10 cellular contexts compared by ENCODE assay signal in genomic region chr11:47987781-47988180, GRCh38. TPM values are rescaled to one million over a fixed set of nuclear protein-coding genes. Genes with fewer than 3 reads are reported as not detected.
A peak's percentile ranks its signal among the peaks of the same experiment; 100 is the strongest.
DNase-seq lines count a peak whose midpoint lies in the region; ATAC-seq and TF ChIP-seq lines count a peak whose summit lies in the region.
"Had no signal": no experiment of that assay in that cellular context is flagged by ENCODE, and none has a peak within 500 bp of the region (broad histone marks: within the 10 kb centered on the region; RNA-seq: fewer than 3 reads in every experiment).

No MANE protein-coding gene starts in this region.

- no peaks in the 10 kb centered on the region for H3K36me3 ChIP-seq in CD8-positive, alpha-beta T cell (ENCODE audit: insufficient read depth, low read length)
- H3K36me3 ChIP-seq in uterus = no peaks in the 10 kb centered on the region

- no peak for TF ChIP-seq POLR2A in uterus (IDR thresholded peaks at IDR 0.05)

- no peak overlapping the region for H3K4me3 Mint-ChIP-seq in CD8-positive, alpha-beta T cell
- H3K4me3 Mint-ChIP-seq in brain = peak overlapping the region in 1 of 5 experiments; percentile 13
- H3K4me3 Mint-ChIP-seq in natural killer cell treated with Interleukin-12 subunit alpha and Interleukin-12 subunit beta and Interleukin-15 and Interleukin-18, amount 100 ng/mL, for 72 hours = peak overlapping the region; percentile 68

- H3K4me1 Mint-ChIP-seq in CD8-positive, alpha-beta T cell (ENCODE audit: low read depth) = peaks cover 65% of the 10 kb centered on the region
- peaks cover 54% of the 10 kb centered on the region for H3K4me1 Mint-ChIP-seq in brain
- H3K4me1 Mint-ChIP-seq in natural killer cell treated with Interleukin-12 subunit alpha and Interleukin-12 subunit beta and Interleukin-15 and Interleukin-18, amount 100 ng/mL, for 72 hours (ENCODE audit: low read depth in 2 of 2) = peaks cover 51 to 66% of the 10 kb centered on the region in 2 donors

- H3K4me3 ChIP-seq in CD8-positive, alpha-beta T cell (ENCODE audit: low read depth, low read length) = no peak overlapping the region
- no peak overlapping the region for H3K4me3 ChIP-seq in uterus

- CTCF ChIA-PET in CD8-positive, alpha-beta T cell (lab: Charles Lee) = no interaction called here

- no peak for DNase-seq in CD8-positive, alpha-beta T cell
- DNase-seq in natural killer cell treated with Interleukin-12 subunit alpha and Interleukin-12 subunit beta and Interleukin-15 and Interleukin-18, amount 100 ng/mL, for 72 hours (ENCODE audit: low spot score) = no peak
- DNase-seq in iPS-NIHi7 (ENCODE audit: extremely low spot score) = no peak
- no peak for DNase-seq in NCI-H69 (lab: John Stamatoyannopoulos, UW)
- no peak for DNase-seq in uterus
- DNase-seq: activated naive CD4-positive, alpha-beta T cell; NCI-H187 treated with DMSO at 0.1 percent for 48 hours had no signal

- peaks cover 37% of the 10 kb centered on the region for H3K4me1 ChIP-seq in CD8-positive, alpha-beta T cell (ENCODE audit: insufficient read depth, low read length)
- H3K4me1 ChIP-seq in uterus = no peaks in the 10 kb centered on the region

- POLR2A ChIA-PET in CD8-positive, alpha-beta T cell (lab: Charles Lee) = no interaction called here

- no peaks in the 10 kb centered on the region for H3K27me3 ChIP-seq in CD8-positive, alpha-beta T cell (ENCODE audit: insufficient read depth, low read length)
- no peaks in the 10 kb centered on the region for H3K27me3 ChIP-seq in uterus

- H3K9me3 ChIP-seq in CD8-positive, alpha-beta T cell (ENCODE audit: low read length) = no peaks in the 10 kb centered on the region
- H3K9me3 ChIP-seq in uterus = no peaks in the 10 kb centered on the region

- intact Hi-C loops in CD8-positive, alpha-beta T cell (cut with DNase I, micrococcal nuclease) = no loop called here
- intact Hi-C loops in uterus (cut with DNase I; ENCODE audit: low total_unique reads) = no loop called here

- no peak overlapping the region for H3K27ac ChIP-seq in CD8-positive, alpha-beta T cell (ENCODE audit: low read depth, low read length)
- H3K27ac ChIP-seq in uterus = no peak overlapping the region

- H3K36me3 Mint-ChIP-seq in CD8-positive, alpha-beta T cell = peaks cover 4% of the 10 kb centered on the region
- H3K36me3 Mint-ChIP-seq in brain = no peaks in the 10 kb centered on the region
- peaks cover 7% of the 10 kb centered on the region for H3K36me3 Mint-ChIP-seq in natural killer cell treated with Interleukin-12 subunit alpha and Interleukin-12 subunit beta and Interleukin-15 and Interleukin-18, amount 100 ng/mL, for 72 hours

- H3K27ac Mint-ChIP-seq in CD8-positive, alpha-beta T cell = peak overlapping the region; percentile 50
- H3K27ac Mint-ChIP-seq in brain = peak overlapping the region; percentile 7 to 71 (median 58)
- H3K27ac Mint-ChIP-seq in natural killer cell treated with Interleukin-12 subunit alpha and Interleukin-12 subunit beta and Interleukin-15 and Interleukin-18, amount 100 ng/mL, for 72 hours = peak overlapping the region; percentile 45 to 91

- H3K9me3 Mint-ChIP-seq in CD8-positive, alpha-beta T cell = no peaks in the 10 kb centered on the region
- H3K9me3 Mint-ChIP-seq in brain = no peaks in the 10 kb centered on the region
- no peaks in the 10 kb centered on the region for H3K9me3 Mint-ChIP-seq in natural killer cell treated with Interleukin-12 subunit alpha and Interleukin-12 subunit beta and Interleukin-15 and Interleukin-18, amount 100 ng/mL, for 72 hours

- no peak for ATAC-seq in CD8-positive, alpha-beta T cell
- peak; percentile 29 for ATAC-seq in HG03432 (IDR thresholded peaks at IDR 0.05; ENCODE audit: unreplicated experiment)
- ATAC-seq in natural killer cell treated with Interleukin-12 subunit alpha and Interleukin-12 subunit beta and Interleukin-15 and Interleukin-18, amount 100 ng/mL, for 72 hours = peak in 1 of 2 donors; percentile 11
- ATAC-seq in HG02870 (IDR thresholded peaks at IDR 0.05; ENCODE audit: unreplicated experiment) = no peak

- no peaks in the 10 kb centered on the region for H3K27me3 Mint-ChIP-seq in CD8-positive, alpha-beta T cell (ENCODE audit: low read depth)
- H3K27me3 Mint-ChIP-seq in brain = no peaks in the 10 kb centered on the region
- no peaks in the 10 kb centered on the region for H3K27me3 Mint-ChIP-seq in natural killer cell treated with Interleukin-12 subunit alpha and Interleukin-12 subunit beta and Interleukin-15 and Interleukin-18, amount 100 ng/mL, for 72 hours

- no peak for TF ChIP-seq CTCF in CD8-positive, alpha-beta T cell (IDR thresholded peaks at IDR 0.05)
- no peak for TF ChIP-seq CTCF in brain (conservative IDR thresholded peaks at IDR 0.05)
- no peak for TF ChIP-seq CTCF in uterus (IDR thresholded peaks at IDR 0.05)

RNA-seq across cellular contexts. Expression of gene PTPRJ, which starts 7.4 kb away (rescaled TPM):
- 10 to 100 TPM; 26.9 to 31.4 TPM for total RNA-seq in CD8-positive, alpha-beta T cell
- polyA plus RNA-seq in brain (ENCODE audit: insufficient read depth, low read depth, low replicate concordance) = 8.5 TPM
- 10 to 100 TPM; 60.7 to 83.3 TPM for total RNA-seq in natural killer cell treated with Interleukin-12 subunit alpha and Interleukin-12 subunit beta and Interleukin-15 and Interleukin-18, amount 100 ng/mL, for 72 hours
- total RNA-seq in uterus = 10 to 100 TPM in 1 of 4 donors, 1 to 10 TPM in 3; 2.1 to 22.1 (median 7.1) TPM
